Comparison of ENCODE assay signal across 8 cellular contexts in genomic region chr4:88284378-88285234, GRCh38. TPM values are rescaled to one million over a fixed set of nuclear protein-coding genes. Genes with fewer than 3 reads are reported as not detected.
DNase-seq lines count a peak whose midpoint lies in the region; ATAC-seq, FAIRE-seq and TF ChIP-seq lines count a peak whose summit lies in the region.

Gene PPM1K (minus strand): TSS chr4:88284561. CDS start chr4:88278583, 5,978 bp downstream.

- under 1% methylated on average over 42 of the region's 56 CpGs for WGBS in esophagus muscularis mucosa

- H3K36me3 Mint-ChIP-seq in activated T-cell treated with anti-CD3 and anti-CD28 coated beads, Interleukin-2, amount 50 U/mL, for 72 hours (ENCODE audit: insufficient read depth in 2 of 2) = peaks cover 5 to 8% of the 10 kb centered on the region in 2 donors

- FAIRE-seq in RCC 7860 (lab: Jason Lieb, UNC) = peak; percentile 81

- H3K4me1 ChIP-seq in esophagus muscularis mucosa (peaks cover 22 to 55% (median 46%) of the 10 kb centered on the region in 4 donors), muscle layer of duodenum (ENCODE audit: control insufficient read depth in 1 of 2, insufficient read depth in 2 of 2, low read length in 2 of 2) (peaks cover 4 to 13% of the 10 kb centered on the region in 2 donors)

- DNase-seq in DMS79 treated with DMSO at 0.1 percent for 48 hours (lab: John Stamatoyannopoulos, UW) = peak; percentile 93
- DNase-seq in RCC 7860 (ENCODE audit: low spot score) = peak; percentile 94
- peak; percentile 99 to 100 for DNase-seq in activated T-cell treated with anti-CD3 and anti-CD28 coated beads, Interleukin-2, amount 50 U/mL, for 72 hours
- DNase-seq in esophagus muscularis mucosa (ENCODE audit: extremely low spot score) = peak; percentile 100
- DNase-seq in stimulated activated CD8-positive, alpha-beta memory T cell treated with anti-CD3 and anti-CD28 coated beads, Interleukin-7, amount 100 ng/mL, for 4 hours (ENCODE audit: low read depth in 2 of 2) = peak; percentile 95 to 99

- peak within 1 kb of the TSS; percentile 100 for H3K27ac Mint-ChIP-seq in activated T-cell treated with anti-CD3 and anti-CD28 coated beads, Interleukin-2, amount 50 U/mL, for 72 hours

- H3K4me3 ChIP-seq in esophagus muscularis mucosa = peak within 1 kb of the TSS; percentile 75 to 96 (median 82)
- H3K4me3 ChIP-seq in muscle layer of duodenum (ENCODE audit: low read depth in 1 of 2, low read length in 2 of 2) = peak within 1 kb of the TSS; percentile 81 to 94

- TF ChIP-seq EP300 in esophagus muscularis mucosa (IDR thresholded peaks at IDR 0.05) = no peak

- peak; percentile 27 for TF ChIP-seq POLR2A in esophagus muscularis mucosa (IDR thresholded peaks at IDR 0.05; ENCODE audit: low read depth)

- peak; percentile 14 to 29 (median 19) for TF ChIP-seq CTCF in esophagus muscularis mucosa (IDR thresholded peaks at IDR 0.05)

- H3K9me3 ChIP-seq in KOPT-K1 (ENCODE audit: insufficient read depth, low read length, poor library complexity, severe bottlenecking) = no peaks in the 10 kb centered on the region
- no peaks in the 10 kb centered on the region for H3K9me3 ChIP-seq in esophagus muscularis mucosa
- H3K9me3 ChIP-seq in muscle layer of duodenum (ENCODE audit: control insufficient read depth in 1 of 2, low read length in 2 of 2) = no peaks in the 10 kb centered on the region

- ATAC-seq in GM21786 (IDR thresholded peaks at IDR 0.05; ENCODE audit: unreplicated experiment) = peak; percentile 79
- ATAC-seq in activated T-cell treated with anti-CD3 and anti-CD28 coated beads, Interleukin-2, amount 50 U/mL, for 72 hours (replicated peaks in 1 of 2) = peak; percentile 91 to 92

- peak within 1 kb of the TSS; percentile 97 to 98 for H3K4me3 Mint-ChIP-seq in activated T-cell treated with anti-CD3 and anti-CD28 coated beads, Interleukin-2, amount 50 U/mL, for 72 hours

- no peaks in the 10 kb centered on the region for H3K9me3 Mint-ChIP-seq in activated T-cell treated with anti-CD3 and anti-CD28 coated beads, Interleukin-2, amount 50 U/mL, for 72 hours

- H3K4me1 Mint-ChIP-seq in activated T-cell treated with anti-CD3 and anti-CD28 coated beads, Interleukin-2, amount 50 U/mL, for 72 hours (ENCODE audit: low read depth) = peaks cover 44% of the 10 kb centered on the region

- intact Hi-C loops in esophagus muscularis mucosa (cut with DNase I) = loop anchor here (5.0 kb wide), 3 partner anchors 98 to 238 kb away; partner anchors contain the start of genes HERC5 and PYURF

- H3K27me3 ChIP-seq in esophagus muscularis mucosa = no peaks in the 10 kb centered on the region
- H3K27me3 ChIP-seq in muscle layer of duodenum (ENCODE audit: low read depth, low read length) = no peaks in the 10 kb centered on the region

- no peaks in the 10 kb centered on the region for H3K27me3 Mint-ChIP-seq in activated T-cell treated with anti-CD3 and anti-CD28 coated beads, Interleukin-2, amount 50 U/mL, for 72 hours (ENCODE audit: low read depth)

- H3K36me3 ChIP-seq in KOPT-K1 (ENCODE audit: insufficient read depth, low read length) = no peaks in the 10 kb centered on the region; the same call in 1 of the 2 replicates
- H3K36me3 ChIP-seq in esophagus muscularis mucosa = no peaks in the 10 kb centered on the region
- no peaks in the 10 kb centered on the region for H3K36me3 ChIP-seq in muscle layer of duodenum (ENCODE audit: control insufficient read depth in 1 of 2, insufficient read depth in 2 of 2, low read length in 2 of 2)

- peak within 1 kb of the TSS; percentile 87 for H3K27ac ChIP-seq in KOPT-K1 (ENCODE audit: low read depth, low read length, poor library complexity, severe bottlenecking)
- H3K27ac ChIP-seq in esophagus muscularis mucosa (replicated peaks in 1 of 4) = peak within 1 kb of the TSS; percentile 97 to 100 (median 99)
- H3K27ac ChIP-seq in muscle layer of duodenum (ENCODE audit: low read length) = peak within 1 kb of the TSS; percentile 96

RNA-seq across cellular contexts. Expression of gene PPM1K, which starts in this region (rescaled TPM):
- total RNA-seq in activated T-cell treated with anti-CD3 and anti-CD28 coated beads, Interleukin-2, amount 50 U/mL, for 72 hours = 10 to 100 TPM; 61.2 to 85.3 TPM
- 10 to 100 TPM; 35.7 to 54.2 (median 38.3) TPM for total RNA-seq in esophagus muscularis mucosa

Comparison
In these comparisons a context has a peak if more than half of its experiments do, and no peak if none do; other contexts are left out.
1. Peak in every context shown above with its lines: DNase-seq, ATAC-seq, H3K4me3 ChIP-seq and H3K27ac ChIP-seq.